ENCODE assay signal across 33 cellular contexts in genomic region chr2:109507217-109507616, GRCh38.
DNase-seq lines count a peak whose midpoint lies in the region; ATAC-seq, FAIRE-seq and TF ChIP-seq lines count a peak whose summit lies in the region.
"Had no signal": no experiment of that assay in that cellular context is flagged by ENCODE, and none has a peak within 500 bp of the region (broad histone marks: within the 10 kb centered on the region; RNA-seq: fewer than 3 reads in every experiment).

No MANE protein-coding gene starts in this region.

- no peak overlapping the region for H3K4me2 ChIP-seq in DND-41 (ENCODE audit: insufficient read depth, low read length)
- no peak overlapping the region for H3K4me2 ChIP-seq in MM.1S (ENCODE audit: low read depth, low read length)
- H3K4me2 ChIP-seq: A549 had no signal

- DNase-seq in DND-41 (peak; percentile 10), MM.1S (peak; percentile 23), mucosa of gallbladder (ENCODE audit: low spot score) (peak; percentile 18), frontal cortex (ENCODE audit: low spot score in 2 of 2) (no peak), NCI-H1092 treated with DMSO at 0.1 percent for 48 hours (lab: John Stamatoyannopoulos, UW) (no peak), cardiac septum (ENCODE audit: low spot score) (no peak)
- DNase-seq: activated B cell treated with CpG ODN at 0.5 μM for 24 hours; activated CD8-positive, alpha-beta T cell treated with anti-CD3 and anti-CD28 coated beads for 36 hours; activated naive CD4-positive, alpha-beta T cell; activated T-cell treated with anti-CD3 and anti-CD28 coated beads, Interleukin-2, amount 50 U/mL, for 1 hour; adrenal gland; BE2C; Caco-2; endodermal cell; glutamatergic neuron; kidney glomerular epithelial cell; mammary epithelial cell; naive B cell; NCI-H187 treated with DMSO at 0.1 percent for 48 hours; NCI-H69; occipital lobe; stimulated activated CD4-positive, alpha-beta T cell treated with anti-CD3 and anti-CD28 coated beads, Interleukin-4, amount 100 ng/mL, for 24 hours; stimulated activated naive CD8-positive, alpha-beta T cell treated with anti-CD3 and anti-CD28 coated beads, Interleukin-15, Interleukin-2, amounts not matched to agents 100 U/mL and 50 U/mL, for 24 hours; transverse colon had no signal

- H3K9ac ChIP-seq in DND-41 (ENCODE audit: low read depth, low read length) = no peak overlapping the region
- no peak overlapping the region for H3K9ac ChIP-seq in MM.1S (ENCODE audit: low read length)

- H3K27me3 ChIP-seq in DND-41 (ENCODE audit: insufficient read depth, low read length, poor library complexity) (no peaks in the 10 kb centered on the region), MM.1S (replicated peaks; ENCODE audit: insufficient read depth, low read length) (no peaks in the 10 kb centered on the region)
- H3K27me3 ChIP-seq: adrenal gland, BE2C, breast epithelium, right atrium auricular region, transverse colon had no signal

- no peak overlapping the region for H3K27ac ChIP-seq in DND-41 (ENCODE audit: low read length)
- no peak overlapping the region for H3K27ac ChIP-seq in MM.1S (ENCODE audit: low read length)
- H3K27ac ChIP-seq: A549, adrenal gland, breast epithelium, coronary artery, right atrium auricular region, RWPE1, SK-N-MC, transverse colon had no signal

- intact Hi-C loops in cardiac septum (cut with DNase I) = no loop called here

- no peaks in the 10 kb centered on the region for H3K9me3 ChIP-seq in DND-41 (ENCODE audit: insufficient read depth, low read length, severe bottlenecking)
- no peaks in the 10 kb centered on the region for H3K9me3 ChIP-seq in MM.1S (replicated peaks; ENCODE audit: insufficient read depth, low read length)
- H3K9me3 ChIP-seq: A549, adrenal gland, BE2C, Caco-2, right atrium auricular region, transverse colon had no signal

- H3K4me3 ChIP-seq in DND-41 (ENCODE audit: low read depth in 1 of 2, low read length in 2 of 2) = no peak overlapping the region
- H3K4me3 ChIP-seq in MM.1S (ENCODE audit: low read length) = no peak overlapping the region
- H3K4me3 ChIP-seq: A549, adrenal gland, breast epithelium, coronary artery, right atrium auricular region, SK-N-MC, transverse colon had no signal

- H3K36me3 ChIP-seq in DND-41 (ENCODE audit: insufficient read depth, low read length) = no peaks in the 10 kb centered on the region
- no peaks in the 10 kb centered on the region for H3K36me3 ChIP-seq in MM.1S (replicated peaks; ENCODE audit: insufficient read depth, low read length)
- H3K36me3 ChIP-seq: adrenal gland, BE2C, breast epithelium, right atrium auricular region, transverse colon had no signal

- peaks cover 3% of the 10 kb centered on the region; the same call in 1 of the 2 replicates for H4K20me1 ChIP-seq in DND-41 (ENCODE audit: insufficient read depth, low read length)
- no peaks in the 10 kb centered on the region for H4K20me1 ChIP-seq in MM.1S (ENCODE audit: insufficient read depth, low read length)

- no peaks in the 10 kb centered on the region for H3K9me2 ChIP-seq in MM.1S (replicated peaks; ENCODE audit: insufficient read depth, low read length)

- H2AFZ ChIP-seq in DND-41 (ENCODE audit: low read depth, low read length) (no peak overlapping the region), MM.1S (ENCODE audit: low read length) (no peak overlapping the region)

- ATAC-seq in DND-41 (ENCODE audit: insufficient read depth, low read depth) (no peak), HG02852 (IDR thresholded peaks at IDR 0.05; ENCODE audit: unreplicated experiment) (peak; percentile 60), GM18867 (IDR thresholded peaks at IDR 0.05; ENCODE audit: unreplicated experiment) (no peak)
- ATAC-seq: A549; activated CD8-positive, alpha-beta T cell treated with anti-CD3 and anti-CD28 coated beads for 36 hours; HCT116; stimulated activated naive CD8-positive, alpha-beta T cell treated with anti-CD3 and anti-CD28 coated beads, Interleukin-15, Interleukin-2, amounts not matched to agents 100 U/mL and 50 U/mL, for 24 hours had no signal

- H3K4me1 ChIP-seq in DND-41 (ENCODE audit: insufficient read depth, low read length) (no peaks in the 10 kb centered on the region), MM.1S (ENCODE audit: low read length) (0 out of 2 replicates have a peak, but pooled peaks cover 3% of the 10 kb centered on the region)
- H3K4me1 ChIP-seq: A549, adrenal gland, BE2C, breast epithelium, Caco-2, right atrium auricular region, transverse colon had no signal

- FAIRE-seq in frontal cortex (lab: Jason Lieb, UNC) = no peak
- FAIRE-seq: A549 had no signal

- TF ChIP-seq CTCF in DND-41 (IDR thresholded peaks at IDR 0.05; ENCODE audit: borderline replicate concordance, extremely low read depth, low read length, poor library complexity, severe bottlenecking) (no peak), MM.1S (IDR thresholded peaks at IDR 0.05; ENCODE audit: low read length) (no peak)

- H3K79me2 ChIP-seq in DND-41 (ENCODE audit: insufficient read depth, low read length) = no peaks in the 10 kb centered on the region
- no peaks in the 10 kb centered on the region for H3K79me2 ChIP-seq in MM.1S (ENCODE audit: low read length)

- no peaks in the 10 kb centered on the region for H3F3A ChIP-seq in MM.1S (ENCODE audit: insufficient read depth, low read length)

Comparison
In these comparisons a context has a peak if more than half of its experiments do, and no peak if none do; other contexts are left out.
1. DNase-seq: peak in DND-41 (single experiment), MM.1S (single experiment) and mucosa of gallbladder (single experiment); none in frontal cortex (0 of 2), NCI-H1092 treated with DMSO at 0.1 percent for 48 hours (single experiment) and cardiac septum (single experiment).